9 cellular contexts compared by ENCODE assay signal in the genomic region with DNA sequence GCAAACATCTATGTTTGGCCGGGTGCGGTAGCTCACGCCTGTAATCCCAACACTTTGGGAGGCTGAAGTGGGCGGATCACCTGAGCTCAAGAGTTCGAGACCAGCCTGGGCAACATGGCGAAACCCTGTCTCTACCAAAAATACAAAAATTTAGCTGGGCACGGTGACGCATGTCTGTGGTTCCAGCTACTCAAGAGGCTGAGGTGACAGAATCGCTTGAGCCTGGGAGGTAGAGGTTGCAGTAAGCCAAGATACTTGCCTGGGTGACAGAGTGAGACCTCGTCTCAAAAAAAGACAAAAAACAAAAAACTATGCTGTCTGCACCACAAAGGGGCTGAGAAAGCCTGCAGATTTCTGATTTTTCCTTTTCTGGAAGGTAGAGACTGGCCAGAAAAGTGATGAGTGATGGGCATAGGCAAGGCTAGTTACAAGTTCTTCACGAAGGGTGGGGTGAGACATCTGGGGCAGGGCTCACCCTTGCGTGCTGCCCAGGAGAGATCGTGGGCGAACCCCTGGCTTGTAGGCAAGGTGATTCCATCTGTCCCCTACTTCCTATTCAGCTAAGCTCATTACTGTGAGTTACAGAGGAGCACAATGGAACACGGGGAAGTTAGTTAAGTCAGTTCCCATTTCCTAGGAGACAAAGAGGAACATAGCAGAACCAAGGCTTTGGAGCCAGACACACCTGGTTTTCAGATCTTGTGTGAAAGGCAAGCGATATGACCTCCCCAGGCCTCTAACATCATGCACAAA. TPM values are rescaled to one million over a fixed set of nuclear protein-coding genes. Genes with fewer than 3 reads are reported as not detected.
DNase-seq lines count a peak whose midpoint lies in the region; ATAC-seq and TF ChIP-seq lines count a peak whose summit lies in the region.
"Had no signal": no experiment of that assay in that cellular context is flagged by ENCODE, and none has a peak within 500 bp of the region (broad histone marks: within the 10 kb centered on the region; RNA-seq: fewer than 3 reads in every experiment).

No MANE protein-coding gene starts in this region.

- H3K4me3 ChIP-seq in WI38 (ENCODE audit: low read depth, low read length), result peak overlapping the region; percentile 78
- H3K4me3 ChIP-seq in iPS-18c (ENCODE audit: insufficient read depth, low read depth, low read length), result peak overlapping the region; percentile 32; the same call in 1 of the 2 replicates
- peak overlapping the region; percentile 0 to 94 (median 48) for H3K4me3 ChIP-seq in tibial nerve

- peaks cover 0 to 38% (median 3%) of the 10 kb centered on the region in 3 donors for H3K36me3 ChIP-seq in tibial nerve

- H3K27me3 ChIP-seq in tibial nerve, result no peaks in the 10 kb centered on the region

- no peaks in the 10 kb centered on the region for H3K27me3 Mint-ChIP-seq in activated naive CD4-positive, alpha-beta T cell treated with anti-CD3 and anti-CD28 coated beads, Interleukin-2, amount 50 U/mL, for 24 hours

- H3K9me3 ChIP-seq in iPS-18c (ENCODE audit: control insufficient read depth, insufficient read depth, low read length) (no peaks in the 10 kb centered on the region), tibial nerve (no peaks in the 10 kb centered on the region)

- TF ChIP-seq POLR2A in tibial nerve (IDR thresholded peaks at IDR 0.05), result no peak

- ATAC-seq in HG02840 (IDR thresholded peaks at IDR 0.05; ENCODE audit: low FRiP score, unreplicated experiment), result no peak

- H3K9me3 Mint-ChIP-seq in activated naive CD4-positive, alpha-beta T cell treated with anti-CD3 and anti-CD28 coated beads, Interleukin-2, amount 50 U/mL, for 24 hours, result no peaks in the 10 kb centered on the region

- H3K4me1 ChIP-seq in tibial nerve, result peaks cover 0 to 52% (median 15%) of the 10 kb centered on the region in 4 donors

- peak overlapping the region; percentile 17 to 93 (median 78) for H3K27ac ChIP-seq in tibial nerve

- no peak for TF ChIP-seq EP300 in tibial nerve (IDR thresholded peaks at IDR 0.05)

- peak overlapping the region; percentile 76 for H3K27ac Mint-ChIP-seq in activated naive CD4-positive, alpha-beta T cell treated with anti-CD3 and anti-CD28 coated beads, Interleukin-2, amount 50 U/mL, for 24 hours

- peak overlapping the region; percentile 73 for H3K4me3 Mint-ChIP-seq in activated naive CD4-positive, alpha-beta T cell treated with anti-CD3 and anti-CD28 coated beads, Interleukin-2, amount 50 U/mL, for 24 hours

- peaks cover 10% of the 10 kb centered on the region for H3K36me3 Mint-ChIP-seq in activated naive CD4-positive, alpha-beta T cell treated with anti-CD3 and anti-CD28 coated beads, Interleukin-2, amount 50 U/mL, for 24 hours

- TF ChIP-seq CTCF in WI38 (IDR thresholded peaks at IDR 0.05; ENCODE audit: low read depth, low read length) (no peak), tibial nerve (IDR thresholded peaks at IDR 0.05) (no peak)

- DNase-seq in activated naive CD4-positive, alpha-beta T cell (lab: John Stamatoyannopoulos, UW), result no peak
- DNase-seq in tibial nerve (ENCODE audit: low spot score in 2 of 2) (no peak), cerebellum (ENCODE audit: low spot score) (no peak), NCI-H1694 (lab: John Stamatoyannopoulos, UW) (no peak)
- DNase-seq: hypothalamus had no signal

- peaks cover 68% of the 10 kb centered on the region for H3K4me1 Mint-ChIP-seq in activated naive CD4-positive, alpha-beta T cell treated with anti-CD3 and anti-CD28 coated beads, Interleukin-2, amount 50 U/mL, for 24 hours

- WGBS in tibial nerve, 2 donors, result 71 to 78% methylated on average over 16 of the region's 16 CpGs

RNA-seq across cellular contexts. Expression of a gene that starts 3.2 kb away (rescaled TPM):
- total RNA-seq in tibial nerve, result 1,000 to 10,000 TPM in 3 of 4 donors, 100 to 1,000 TPM in 1; 953 to 4,970 (median 3,437) TPM
- 50.2 TPM for total RNA-seq in cerebellum

Comparison
In these comparisons a context has a peak if more than half of its experiments do, and no peak if none do; other contexts are left out.
1. RNA of a gene that starts 3.2 kb away (total RNA-seq): 953 to 4,970 TPM in tibial nerve; 50.2 TPM in cerebellum (single experiment); every median in the first group is over 10 times any median in the second.
2. Peak in every context shown above with its lines, with median percentiles within 50 percentile points of each other: H3K4me3 ChIP-seq.